Comparison of ENCODE assay signal across 35 cellular contexts in genomic region chr1:102886638-102887037, GRCh38.
"Had no signal": no experiment of that assay in that cellular context is flagged by ENCODE, and none has a peak within 500 bp of the region (broad histone marks: within the 10 kb centered on the region; RNA-seq: fewer than 3 reads in every experiment).

No MANE protein-coding gene starts in this region.

- DNase-seq: activated B cell treated with CpG ODN at 0.5 μM for 24 hours; activated CD4-positive, alpha-beta T cell treated with anti-CD3 and anti-CD28 coated beads for 48 hours; activated CD4-positive, alpha-beta T cell treated with anti-CD3 and anti-CD28 coated beads, Interleukin-2, amount 50 U/mL, for 1 hour; activated CD4-positive, alpha-beta T cell treated with anti-CD3 and anti-CD28 coated beads, Interleukin-2, amount 50 U/mL, for 48 hours; activated CD8-positive, alpha-beta memory T cell treated with anti-CD3 and anti-CD28 coated beads for 24 hours; activated CD8-positive, alpha-beta T cell treated with anti-CD3 and anti-CD28 coated beads for 36 hours; activated effector memory CD4-positive, alpha-beta T cell treated with anti-CD3 and anti-CD28 coated beads, Interleukin-2, amount 50 U/mL, for 16 hours; activated naive CD4-positive, alpha-beta T cell treated with anti-CD3 and anti-CD28 coated beads for 36 hours; activated naive CD8-positive, alpha-beta T cell treated with anti-CD3 and anti-CD28 coated beads for 36 hours; activated naive CD8-positive, alpha-beta T cell treated with anti-CD3 and anti-CD28 coated beads, Interleukin-2, amount 50 U/mL, for 24 hours; activated T-cell treated with anti-CD3 and anti-CD28 coated beads, Interleukin-2, amount 50 U/mL, for 4 hours; adrenal gland; amygdala; aorta; body of pancreas; central memory CD4-positive, alpha-beta T cell; cerebellar nuclear complex; colonic mucosa; effector CD8-positive, alpha-beta T cell; erythroblast; foreskin melanocyte; heart right ventricle; T-helper 1 cell; T-helper 17 cell; T1000; WERI-Rb-1 had no signal

- H3K27me3 ChIP-seq: adrenal gland, body of pancreas, cardiac muscle cell, colonic mucosa, esophagus muscularis mucosa, gastroesophageal sphincter, heart right ventricle had no signal

- H3K4me3 ChIP-seq: adrenal gland, body of pancreas, cardiac muscle cell, colonic mucosa, esophagus muscularis mucosa, gastroesophageal sphincter, heart right ventricle had no signal

- H3K4me1 Mint-ChIP-seq: activated B cell treated with CpG ODN at 0.5 μM for 24 hours; activated naive CD4-positive, alpha-beta T cell treated with anti-CD3 and anti-CD28 coated beads, Interleukin-2, amount 50 U/mL, for 24 hours; activated naive CD8-positive, alpha-beta T cell treated with anti-CD3 and anti-CD28 coated beads for 36 hours; activated naive CD8-positive, alpha-beta T cell treated with anti-CD3 and anti-CD28 coated beads, Interleukin-2, amount 50 U/mL, for 24 hours; activated T-helper 17 cell treated with anti-CD3 and anti-CD28 coated beads, Interleukin-2, amount 50 U/mL, for 72 hours; T-helper 17 cell had no signal

- H3K36me3 Mint-ChIP-seq: activated naive CD4-positive, alpha-beta T cell treated with anti-CD3 and anti-CD28 coated beads, Interleukin-2, amount 50 U/mL, for 24 hours; activated naive CD8-positive, alpha-beta T cell treated with anti-CD3 and anti-CD28 coated beads for 36 hours had no signal

- H3K9me3 Mint-ChIP-seq: activated B cell treated with CpG ODN at 0.5 μM for 24 hours; activated CD8-positive, alpha-beta T cell treated with anti-CD3 and anti-CD28 coated beads for 36 hours; activated naive CD4-positive, alpha-beta T cell treated with anti-CD3 and anti-CD28 coated beads for 36 hours; activated naive CD4-positive, alpha-beta T cell treated with anti-CD3 and anti-CD28 coated beads, Interleukin-2, amount 50 U/mL, for 24 hours; activated naive CD8-positive, alpha-beta T cell treated with anti-CD3 and anti-CD28 coated beads for 36 hours; activated naive CD8-positive, alpha-beta T cell treated with anti-CD3 and anti-CD28 coated beads, Interleukin-2, amount 50 U/mL, for 24 hours; activated T-cell treated with anti-CD3 and anti-CD28 coated beads, Interleukin-2, amount 50 U/mL, for 4 hours; activated T-helper 17 cell treated with anti-CD3 and anti-CD28 coated beads, Interleukin-2, amount 50 U/mL, for 72 hours; T-helper 2 cell treated with Interferon-gamma antibody and Interleukin-4, amounts not matched to agents 5 μg/mL and 100 μg/mL, for 36 hours had no signal

- H3K4me3 Mint-ChIP-seq: activated B cell treated with CpG ODN at 0.5 μM for 24 hours; activated CD8-positive, alpha-beta T cell treated with anti-CD3 and anti-CD28 coated beads for 36 hours; activated naive CD4-positive, alpha-beta T cell treated with anti-CD3 and anti-CD28 coated beads for 36 hours; activated naive CD4-positive, alpha-beta T cell treated with anti-CD3 and anti-CD28 coated beads, Interleukin-2, amount 50 U/mL, for 24 hours; activated naive CD8-positive, alpha-beta T cell treated with anti-CD3 and anti-CD28 coated beads for 36 hours; activated naive CD8-positive, alpha-beta T cell treated with anti-CD3 and anti-CD28 coated beads, Interleukin-2, amount 50 U/mL, for 24 hours; activated T-cell treated with anti-CD3 and anti-CD28 coated beads, Interleukin-2, amount 50 U/mL, for 4 hours; activated T-helper 17 cell treated with anti-CD3 and anti-CD28 coated beads, Interleukin-2, amount 50 U/mL, for 72 hours; T-helper 17 cell; T-helper 2 cell treated with Interferon-gamma antibody and Interleukin-4, amounts not matched to agents 5 μg/mL and 100 μg/mL, for 36 hours had no signal

- FAIRE-seq: endometrium, endothelial cell of umbilical vein had no signal

- H3K27me3 Mint-ChIP-seq: activated B cell treated with CpG ODN at 0.5 μM for 24 hours; activated CD8-positive, alpha-beta T cell treated with anti-CD3 and anti-CD28 coated beads for 36 hours; activated naive CD4-positive, alpha-beta T cell treated with anti-CD3 and anti-CD28 coated beads, Interleukin-2, amount 50 U/mL, for 24 hours; activated naive CD8-positive, alpha-beta T cell treated with anti-CD3 and anti-CD28 coated beads for 36 hours; activated naive CD8-positive, alpha-beta T cell treated with anti-CD3 and anti-CD28 coated beads, Interleukin-2, amount 50 U/mL, for 24 hours; activated T-helper 17 cell treated with anti-CD3 and anti-CD28 coated beads, Interleukin-2, amount 50 U/mL, for 72 hours; T-helper 17 cell had no signal

- H3K4me1 ChIP-seq: adrenal gland, body of pancreas, colonic mucosa, esophagus muscularis mucosa, gastroesophageal sphincter, heart right ventricle had no signal

- H3K9me3 ChIP-seq: adrenal gland, body of pancreas, colonic mucosa, esophagus muscularis mucosa, gastroesophageal sphincter, heart right ventricle had no signal

- ATAC-seq: activated CD4-positive, CD25-positive, alpha-beta regulatory T cell treated with anti-CD3 and anti-CD28 coated beads, Interleukin-2, amount 50 U/mL, for 24 hours; activated CD8-positive, alpha-beta T cell treated with anti-CD3 and anti-CD28 coated beads for 36 hours; activated naive CD8-positive, alpha-beta T cell treated with anti-CD3 and anti-CD28 coated beads, Interleukin-2, amount 50 U/mL, for 24 hours; activated T-cell treated with anti-CD3 and anti-CD28 coated beads, Interleukin-2, amount 50 U/mL, for 4 hours; activated T-helper 17 cell treated with anti-CD3 and anti-CD28 coated beads, Interleukin-2, amount 50 U/mL, for 72 hours; body of pancreas; gastroesophageal sphincter; heart right ventricle; T-helper 17 cell had no signal

- H3K27ac ChIP-seq: adrenal gland, body of pancreas, cardiac muscle cell, colonic mucosa, esophagus muscularis mucosa, gastroesophageal sphincter, heart right ventricle, WERI-Rb-1 had no signal

- H3K27ac Mint-ChIP-seq: activated B cell treated with CpG ODN at 0.5 μM for 24 hours; activated CD8-positive, alpha-beta T cell treated with anti-CD3 and anti-CD28 coated beads for 36 hours; activated naive CD4-positive, alpha-beta T cell treated with anti-CD3 and anti-CD28 coated beads for 36 hours; activated naive CD4-positive, alpha-beta T cell treated with anti-CD3 and anti-CD28 coated beads, Interleukin-2, amount 50 U/mL, for 24 hours; activated naive CD8-positive, alpha-beta T cell treated with anti-CD3 and anti-CD28 coated beads for 36 hours; activated naive CD8-positive, alpha-beta T cell treated with anti-CD3 and anti-CD28 coated beads, Interleukin-2, amount 50 U/mL, for 24 hours; activated T-helper 17 cell treated with anti-CD3 and anti-CD28 coated beads, Interleukin-2, amount 50 U/mL, for 72 hours; T-helper 17 cell; T-helper 2 cell treated with Interferon-gamma antibody and Interleukin-4, amounts not matched to agents 5 μg/mL and 100 μg/mL, for 36 hours had no signal

- H3K36me3 ChIP-seq: adrenal gland, colonic mucosa, esophagus muscularis mucosa, gastroesophageal sphincter, heart right ventricle, WERI-Rb-1 had no signal
